ENCODE assay signal across 15 cellular contexts in the genomic region with DNA sequence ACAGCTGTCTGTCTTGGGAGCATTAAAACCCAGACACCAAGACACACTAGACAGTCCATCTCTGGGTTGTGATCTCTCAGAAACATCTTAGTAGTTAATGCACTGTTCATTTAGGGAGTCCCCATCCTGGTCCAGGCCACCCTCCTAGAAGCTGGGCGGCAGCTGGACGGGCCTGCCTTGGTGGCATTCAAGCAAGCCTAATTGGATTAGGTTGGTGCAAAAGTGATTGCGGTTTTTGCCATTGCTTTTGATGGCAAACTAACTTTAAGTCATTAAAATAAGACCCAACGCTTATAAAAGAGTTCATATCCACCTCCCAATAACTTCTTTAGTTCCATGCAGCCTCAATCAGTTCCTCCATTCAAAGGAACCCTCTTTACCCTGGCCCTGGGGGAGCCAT. TPM values are rescaled to one million over a fixed set of nuclear protein-coding genes. Genes with fewer than 3 reads are reported as not detected.
DNase-seq lines count a peak whose midpoint lies in the region; ATAC-seq and TF ChIP-seq lines count a peak whose summit lies in the region.
"Had no signal": no experiment of that assay in that cellular context is flagged by ENCODE, and none has a peak within 500 bp of the region (broad histone marks: within the 10 kb centered on the region; RNA-seq: fewer than 3 reads in every experiment).

No MANE protein-coding gene starts in this region.

- H3F3A ChIP-seq in GM23338 (replicated peaks; ENCODE audit: low read depth), result peaks cover 10% of the 10 kb centered on the region

- H4K20me1 ChIP-seq in GM23338 (replicated peaks; ENCODE audit: insufficient read depth), result no peaks in the 10 kb centered on the region

- peaks cover 14% of the 10 kb centered on the region for H3K27me3 Mint-ChIP-seq in GM23338 (ENCODE audit: insufficient read depth, low read depth, poor library complexity)
- H3K27me3 Mint-ChIP-seq in mesothelial cell of epicardium (ENCODE audit: low read depth), result no peaks in the 10 kb centered on the region
- H3K27me3 Mint-ChIP-seq in stimulated activated memory B cell treated with anti-CD40 and anti-IgM and Interleukin-4, amounts not matched to agents 10 μg/mL and 1 μg/mL and 100 μg/mL, for 72 hours, result peaks cover 12% of the 10 kb centered on the region

- no peaks in the 10 kb centered on the region for H3K9me3 Mint-ChIP-seq in GM23338
- no peaks in the 10 kb centered on the region for H3K9me3 Mint-ChIP-seq in mesothelial cell of epicardium
- no peaks in the 10 kb centered on the region for H3K9me3 Mint-ChIP-seq in stimulated activated memory B cell treated with anti-CD40 and anti-IgM and Interleukin-4, amounts not matched to agents 10 μg/mL and 1 μg/mL and 100 μg/mL, for 72 hours
- H3K9me3 Mint-ChIP-seq: CD4-positive, alpha-beta memory T cell; IgD-negative memory B cell had no signal

- H3K9me2 ChIP-seq in GM23338 (ENCODE audit: insufficient read depth), result no peaks in the 10 kb centered on the region

- H2AFZ ChIP-seq in GM23338, result no peak overlapping the region; the same call in 1 of the 2 replicates

- DNase-seq in GM23338 (ENCODE audit: low spot score) (no peak), SK-N-MC (ENCODE audit: low read depth, low spot score) (no peak), mesothelial cell of epicardium (ENCODE audit: low spot score in 2 of 2, unreplicated experiment in 2 of 2) (no peak), retinal pigment epithelial cell (ENCODE audit: low read depth) (peak; percentile 34)
- DNase-seq: CD4-positive, alpha-beta memory T cell; DMS79; NCI-H1048; NCI-H146; NCI-H2081 treated with DMSO at 0.1 percent for 48 hours; NK-92 treated with Interleukin-12 subunit alpha and Interleukin-12 subunit beta, amount 100 ng/mL, for 24 hours had no signal

- H3K4me3 ChIP-seq in GM23338, result no peak overlapping the region
- H3K4me3 ChIP-seq in SK-N-MC, result no peak overlapping the region
- H3K4me3 ChIP-seq in retinal pigment epithelial cell (ENCODE audit: low read length), result no peak overlapping the region

- H3K4me1 Mint-ChIP-seq in GM23338 (peaks cover 21% of the 10 kb centered on the region), mesothelial cell of epicardium (peaks cover 24% of the 10 kb centered on the region)
- peaks cover 10% of the 10 kb centered on the region for H3K4me1 Mint-ChIP-seq in stimulated activated memory B cell treated with anti-CD40 and anti-IgM and Interleukin-4, amounts not matched to agents 10 μg/mL and 1 μg/mL and 100 μg/mL, for 72 hours

- H3K36me3 ChIP-seq in GM23338 (ENCODE audit: insufficient read depth), result no peaks in the 10 kb centered on the region
- H3K36me3 ChIP-seq in SK-N-MC (ENCODE audit: insufficient read depth, low read length), result no peaks in the 10 kb centered on the region

- H3K27ac ChIP-seq in GM23338 (ENCODE audit: low read depth), result no peak overlapping the region
- no peak overlapping the region for H3K27ac ChIP-seq in SK-N-MC

- no peak for ATAC-seq in GM23338
- no peak for ATAC-seq in GM21447 (IDR thresholded peaks at IDR 0.05; ENCODE audit: unreplicated experiment)
- ATAC-seq in GM21717 (IDR thresholded peaks at IDR 0.05; ENCODE audit: unreplicated experiment), result no peak
- no peak for ATAC-seq in stimulated activated memory B cell treated with anti-CD40 and anti-IgM and Interleukin-4, amounts not matched to agents 10 μg/mL and 1 μg/mL and 100 μg/mL, for 72 hours

- H3K4me3 Mint-ChIP-seq in GM23338 (no peak overlapping the region), mesothelial cell of epicardium (no peak overlapping the region)
- no peak overlapping the region for H3K4me3 Mint-ChIP-seq in stimulated activated memory B cell treated with anti-CD40 and anti-IgM and Interleukin-4, amounts not matched to agents 10 μg/mL and 1 μg/mL and 100 μg/mL, for 72 hours

- H3K9me3 ChIP-seq in SK-N-MC (ENCODE audit: low read depth, low read length), result no peaks in the 10 kb centered on the region

- H3K27ac Mint-ChIP-seq in GM23338, result no peak overlapping the region
- H3K27ac Mint-ChIP-seq in mesothelial cell of epicardium, result peak overlapping the region; percentile 44
- no peak overlapping the region for H3K27ac Mint-ChIP-seq in stimulated activated memory B cell treated with anti-CD40 and anti-IgM and Interleukin-4, amounts not matched to agents 10 μg/mL and 1 μg/mL and 100 μg/mL, for 72 hours
- H3K27ac Mint-ChIP-seq: B cell, IgD-negative memory B cell had no signal

- peak overlapping the region; percentile 41 for H3K9ac ChIP-seq in SK-N-MC (ENCODE audit: insufficient read length)

- peaks cover 11% of the 10 kb centered on the region for H3K4me1 ChIP-seq in GM23338 (ENCODE audit: insufficient read depth)

- H3K36me3 Mint-ChIP-seq in GM23338 (ENCODE audit: low read depth) (no peaks in the 10 kb centered on the region), mesothelial cell of epicardium (no peaks in the 10 kb centered on the region)
- no peaks in the 10 kb centered on the region for H3K36me3 Mint-ChIP-seq in stimulated activated memory B cell treated with anti-CD40 and anti-IgM and Interleukin-4, amounts not matched to agents 10 μg/mL and 1 μg/mL and 100 μg/mL, for 72 hours
- H3K36me3 Mint-ChIP-seq: CD4-positive, alpha-beta memory T cell; IgD-negative memory B cell had no signal

- H3K79me2 ChIP-seq in GM23338 (replicated peaks; ENCODE audit: insufficient read depth), result no peaks in the 10 kb centered on the region

- no peaks in the 10 kb centered on the region for H3K27me3 ChIP-seq in GM23338 (ENCODE audit: insufficient read depth)

- H3K4me2 ChIP-seq in GM23338, result peak overlapping the region; percentile 76; the same call in 1 of the 2 replicates

- no peak for TF ChIP-seq CTCF in GM23338 (conservative IDR thresholded peaks at IDR 0.05; ENCODE audit: low read depth in 2 of 2)
- no peak for TF ChIP-seq CTCF in mesothelial cell of epicardium (IDR thresholded peaks at IDR 0.05; ENCODE audit: unreplicated experiment)
- no peak for TF ChIP-seq CTCF in retinal pigment epithelial cell (conservative IDR thresholded peaks at IDR 0.05; ENCODE audit: low read depth, low read length)

TF ChIP-seq in GM23338, 12 proteins besides CTCF, POLR2A, EP300 and RAD21 (continues in another document):
- TF ChIP-seq, protein P1, sequence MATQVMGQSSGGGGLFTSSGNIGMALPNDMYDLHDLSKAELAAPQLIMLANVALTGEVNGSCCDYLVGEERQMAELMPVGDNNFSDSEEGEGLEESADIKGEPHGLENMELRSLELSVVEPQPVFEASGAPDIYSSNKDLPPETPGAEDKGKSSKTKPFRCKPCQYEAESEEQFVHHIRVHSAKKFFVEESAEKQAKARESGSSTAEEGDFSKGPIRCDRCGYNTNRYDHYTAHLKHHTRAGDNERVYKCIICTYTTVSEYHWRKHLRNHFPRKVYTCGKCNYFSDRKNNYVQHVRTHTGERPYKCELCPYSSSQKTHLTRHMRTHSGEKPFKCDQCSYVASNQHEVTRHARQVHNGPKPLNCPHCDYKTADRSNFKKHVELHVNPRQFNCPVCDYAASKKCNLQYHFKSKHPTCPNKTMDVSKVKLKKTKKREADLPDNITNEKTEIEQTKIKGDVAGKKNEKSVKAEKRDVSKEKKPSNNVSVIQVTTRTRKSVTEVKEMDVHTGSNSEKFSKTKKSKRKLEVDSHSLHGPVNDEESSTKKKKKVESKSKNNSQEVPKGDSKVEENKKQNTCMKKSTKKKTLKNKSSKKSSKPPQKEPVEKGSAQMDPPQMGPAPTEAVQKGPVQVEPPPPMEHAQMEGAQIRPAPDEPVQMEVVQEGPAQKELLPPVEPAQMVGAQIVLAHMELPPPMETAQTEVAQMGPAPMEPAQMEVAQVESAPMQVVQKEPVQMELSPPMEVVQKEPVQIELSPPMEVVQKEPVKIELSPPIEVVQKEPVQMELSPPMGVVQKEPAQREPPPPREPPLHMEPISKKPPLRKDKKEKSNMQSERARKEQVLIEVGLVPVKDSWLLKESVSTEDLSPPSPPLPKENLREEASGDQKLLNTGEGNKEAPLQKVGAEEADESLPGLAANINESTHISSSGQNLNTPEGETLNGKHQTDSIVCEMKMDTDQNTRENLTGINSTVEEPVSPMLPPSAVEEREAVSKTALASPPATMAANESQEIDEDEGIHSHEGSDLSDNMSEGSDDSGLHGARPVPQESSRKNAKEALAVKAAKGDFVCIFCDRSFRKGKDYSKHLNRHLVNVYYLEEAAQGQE (IDR thresholded peaks at IDR 0.05; ENCODE audit: unreplicated experiment), result no peak
- TF ChIP-seq NANOG (IDR thresholded peaks at IDR 0.05; ENCODE audit: borderline replicate concordance), result no peak
- no peak for TF ChIP-seq EZH2 (IDR thresholded peaks at IDR 0.05; ENCODE audit: low read depth, unreplicated experiment)
- TF ChIP-seq JUNB (IDR thresholded peaks at IDR 0.05; ENCODE audit: unreplicated experiment), result no peak
- TF ChIP-seq STAT1 (IDR thresholded peaks at IDR 0.05; ENCODE audit: unreplicated experiment), result no peak
- TF ChIP-seq ZNF114 (CRISPR knock-in tag; IDR thresholded peaks at IDR 0.05), result no peak
- no peak for TF ChIP-seq POLR2AphosphoS5 (IDR thresholded peaks at IDR 0.05; ENCODE audit: low read depth)
- no peak for TF ChIP-seq EZH2phosphoT487 (IDR thresholded peaks at IDR 0.05; ENCODE audit: unreplicated experiment)
- no peak for TF ChIP-seq CREB1 (CRISPR knock-in tag; IDR thresholded peaks at IDR 0.05; ENCODE audit: low read depth)

RNA-seq across cellular contexts. Expression of a gene that starts 21.7 kb away (rescaled TPM):
- total RNA-seq in GM23338 (2014; rRNA removed; shearing (Covaris generic)), result 236 and 244 TPM in 2 replicates
- 437 and 522 TPM in 2 replicates for polyA plus RNA-seq in GM23338 (2016; fragmentation: Nextera tagmentation; extraction: Ambion mirVana)
- 156 to 159 TPM (median 158 TPM) in 3 replicates for total RNA-seq in mesothelial cell of epicardium
